In genomic region chrY:9016916-9017315, GRCh38 we compare ENCODE assay signal across 19 cellular contexts.
"Had no signal": no experiment of that assay in that cellular context is flagged by ENCODE, and none has a peak within 500 bp of the region (broad histone marks: within the 10 kb centered on the region; RNA-seq: fewer than 3 reads in every experiment).

No MANE protein-coding gene starts in this region.

- H3K4me1 ChIP-seq: esophagus muscularis mucosa, gastrocnemius medialis, heart right ventricle, left lung, lower lobe of right lung had no signal

- H3K4me3 ChIP-seq: coronary artery, dorsolateral prefrontal cortex, esophagus muscularis mucosa, gastrocnemius medialis, heart right ventricle, left lung, lower lobe of right lung, mucosa of descending colon had no signal

- H3K27me3 ChIP-seq: dorsolateral prefrontal cortex, esophagus muscularis mucosa, gastrocnemius medialis, heart right ventricle, left lung had no signal

- ATAC-seq: gastrocnemius medialis, heart right ventricle, left cardiac atrium, left lung, left ventricle myocardium superior, lower lobe of right lung, mucosa of descending colon had no signal

- H3K27ac ChIP-seq: coronary artery, dorsolateral prefrontal cortex, esophagus muscularis mucosa, gastrocnemius medialis, heart right ventricle, left lung, lower lobe of right lung had no signal

- DNase-seq: dermis blood vessel endothelial cell; dorsolateral prefrontal cortex; effector CD4-positive, alpha-beta T cell; effector memory CD4-positive, alpha-beta T cell; foreskin melanocyte; gastrocnemius medialis; glutamatergic neuron; head of caudate nucleus; heart right ventricle; hippocampal formation; left cardiac atrium; left lung; left ventricle myocardium superior; lower lobe of right lung; mesenchymal stem cell; mucosa of descending colon; naive B cell had no signal

- H3K9me3 ChIP-seq: esophagus muscularis mucosa, gastrocnemius medialis, heart right ventricle, left lung, lower lobe of right lung, mucosa of descending colon had no signal

- H3K36me3 ChIP-seq: esophagus muscularis mucosa, gastrocnemius medialis, heart right ventricle, left lung, lower lobe of right lung had no signal
